ENCODE assay signal across 1 cellular context in the genomic region with DNA sequence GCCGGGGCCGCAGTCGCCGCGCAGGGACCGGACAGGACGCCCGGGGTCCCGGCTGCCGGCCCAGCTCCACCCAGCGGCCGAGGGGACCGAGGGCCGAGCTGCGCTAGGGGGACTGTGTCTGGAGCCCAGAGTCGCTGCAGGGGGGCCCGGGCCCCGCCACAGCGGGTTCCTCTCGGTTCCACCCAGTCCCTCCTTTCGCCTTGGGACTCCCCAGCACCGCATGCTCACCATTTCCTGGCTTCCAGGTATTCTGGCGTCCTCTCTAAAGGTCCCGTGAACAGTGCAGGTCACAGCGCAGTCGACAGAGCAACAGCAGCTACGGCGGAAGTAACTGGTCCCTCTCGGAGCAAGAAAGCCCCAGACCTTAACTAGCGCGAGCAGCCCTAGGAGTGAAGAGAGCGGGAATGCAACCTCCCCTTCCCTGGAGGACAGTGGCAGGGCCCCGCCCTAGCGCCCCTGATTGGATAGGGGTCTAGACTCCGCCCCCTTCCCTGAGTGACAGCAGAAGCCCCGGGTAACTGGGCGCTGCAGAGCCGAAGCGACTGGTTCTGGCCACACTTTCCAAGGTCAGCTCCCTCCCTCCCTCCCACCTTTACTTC.
TF ChIP-seq lines count a peak whose summit lies in the region.

Gene ZNF878, minus strand, starts transcription at position 391 of the 599 bp plus-strand sequence. Its CDS starts 160 bp downstream, at position 231.

TF ChIP-seq in HepG2, 621 proteins besides CTCF, POLR2A, EP300 and RAD21 (continued from another document and continues in another):
- TF ChIP-seq ZNF282 (IDR thresholded peaks at IDR 0.05; ENCODE audit: partially characterized antibody): no peak
- no peak for TF ChIP-seq FOXO4 (CRISPR knock-in tag; conservative IDR thresholded peaks at IDR 0.05)
- TF ChIP-seq, protein P1, sequence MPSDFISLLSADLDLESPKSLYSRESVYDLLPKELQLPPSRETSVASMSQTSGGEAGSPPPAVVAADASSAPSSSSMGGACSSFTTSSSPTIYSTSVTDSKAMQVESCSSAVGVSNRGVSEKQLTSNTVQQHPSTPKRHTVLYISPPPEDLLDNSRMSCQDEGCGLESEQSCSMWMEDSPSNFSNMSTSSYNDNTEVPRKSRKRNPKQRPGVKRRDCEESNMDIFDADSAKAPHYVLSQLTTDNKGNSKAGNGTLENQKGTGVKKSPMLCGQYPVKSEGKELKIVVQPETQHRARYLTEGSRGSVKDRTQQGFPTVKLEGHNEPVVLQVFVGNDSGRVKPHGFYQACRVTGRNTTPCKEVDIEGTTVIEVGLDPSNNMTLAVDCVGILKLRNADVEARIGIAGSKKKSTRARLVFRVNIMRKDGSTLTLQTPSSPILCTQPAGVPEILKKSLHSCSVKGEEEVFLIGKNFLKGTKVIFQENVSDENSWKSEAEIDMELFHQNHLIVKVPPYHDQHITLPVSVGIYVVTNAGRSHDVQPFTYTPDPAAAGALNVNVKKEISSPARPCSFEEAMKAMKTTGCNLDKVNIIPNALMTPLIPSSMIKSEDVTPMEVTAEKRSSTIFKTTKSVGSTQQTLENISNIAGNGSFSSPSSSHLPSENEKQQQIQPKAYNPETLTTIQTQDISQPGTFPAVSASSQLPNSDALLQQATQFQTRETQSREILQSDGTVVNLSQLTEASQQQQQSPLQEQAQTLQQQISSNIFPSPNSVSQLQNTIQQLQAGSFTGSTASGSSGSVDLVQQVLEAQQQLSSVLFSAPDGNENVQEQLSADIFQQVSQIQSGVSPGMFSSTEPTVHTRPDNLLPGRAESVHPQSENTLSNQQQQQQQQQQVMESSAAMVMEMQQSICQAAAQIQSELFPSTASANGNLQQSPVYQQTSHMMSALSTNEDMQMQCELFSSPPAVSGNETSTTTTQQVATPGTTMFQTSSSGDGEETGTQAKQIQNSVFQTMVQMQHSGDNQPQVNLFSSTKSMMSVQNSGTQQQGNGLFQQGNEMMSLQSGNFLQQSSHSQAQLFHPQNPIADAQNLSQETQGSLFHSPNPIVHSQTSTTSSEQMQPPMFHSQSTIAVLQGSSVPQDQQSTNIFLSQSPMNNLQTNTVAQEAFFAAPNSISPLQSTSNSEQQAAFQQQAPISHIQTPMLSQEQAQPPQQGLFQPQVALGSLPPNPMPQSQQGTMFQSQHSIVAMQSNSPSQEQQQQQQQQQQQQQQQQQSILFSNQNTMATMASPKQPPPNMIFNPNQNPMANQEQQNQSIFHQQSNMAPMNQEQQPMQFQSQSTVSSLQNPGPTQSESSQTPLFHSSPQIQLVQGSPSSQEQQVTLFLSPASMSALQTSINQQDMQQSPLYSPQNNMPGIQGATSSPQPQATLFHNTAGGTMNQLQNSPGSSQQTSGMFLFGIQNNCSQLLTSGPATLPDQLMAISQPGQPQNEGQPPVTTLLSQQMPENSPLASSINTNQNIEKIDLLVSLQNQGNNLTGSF (CRISPR knock-in tag; IDR thresholded peaks at IDR 0.05): peak; percentile 43; the same call in 1 of the 2 replicates
- TF ChIP-seq ADNP (CRISPR knock-in tag; IDR thresholded peaks at IDR 0.05): 0 out of 2 replicates have a peak, but pooled peaks have one; percentile 15
- TF ChIP-seq SAFB2 (CRISPR knock-in tag; IDR thresholded peaks at IDR 0.05; ENCODE audit: borderline replicate concordance, low read depth): no peak; the same call in 1 of the 2 replicates
- TF ChIP-seq MEIS2 (CRISPR knock-in tag; IDR thresholded peaks at IDR 0.05): 0 out of 2 replicates have a peak, but pooled peaks have one; percentile 14
- TF ChIP-seq, protein P2, sequence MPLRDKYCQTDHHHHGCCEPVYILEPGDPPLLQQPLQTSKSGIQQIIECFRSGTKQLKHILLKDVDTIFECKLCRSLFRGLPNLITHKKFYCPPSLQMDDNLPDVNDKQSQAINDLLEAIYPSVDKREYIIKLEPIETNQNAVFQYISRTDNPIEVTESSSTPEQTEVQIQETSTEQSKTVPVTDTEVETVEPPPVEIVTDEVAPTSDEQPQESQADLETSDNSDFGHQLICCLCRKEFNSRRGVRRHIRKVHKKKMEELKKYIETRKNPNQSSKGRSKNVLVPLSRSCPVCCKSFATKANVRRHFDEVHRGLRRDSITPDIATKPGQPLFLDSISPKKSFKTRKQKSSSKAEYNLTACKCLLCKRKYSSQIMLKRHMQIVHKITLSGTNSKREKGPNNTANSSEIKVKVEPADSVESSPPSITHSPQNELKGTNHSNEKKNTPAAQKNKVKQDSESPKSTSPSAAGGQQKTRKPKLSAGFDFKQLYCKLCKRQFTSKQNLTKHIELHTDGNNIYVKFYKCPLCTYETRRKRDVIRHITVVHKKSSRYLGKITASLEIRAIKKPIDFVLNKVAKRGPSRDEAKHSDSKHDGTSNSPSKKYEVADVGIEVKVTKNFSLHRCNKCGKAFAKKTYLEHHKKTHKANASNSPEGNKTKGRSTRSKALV (CRISPR knock-in tag; IDR thresholded peaks at IDR 0.05): peak; percentile 74; the same call in 1 of the 2 replicates
- TF ChIP-seq KLF11 (CRISPR knock-in tag; IDR thresholded peaks at IDR 0.05): peak; percentile 91; the same call in 1 of the 2 replicates
- peak; percentile 84; the same call in 1 of the 2 replicates for TF ChIP-seq ZNF766 (CRISPR knock-in tag; IDR thresholded peaks at IDR 0.05; ENCODE audit: borderline replicate concordance)
- TF ChIP-seq, protein P3, sequence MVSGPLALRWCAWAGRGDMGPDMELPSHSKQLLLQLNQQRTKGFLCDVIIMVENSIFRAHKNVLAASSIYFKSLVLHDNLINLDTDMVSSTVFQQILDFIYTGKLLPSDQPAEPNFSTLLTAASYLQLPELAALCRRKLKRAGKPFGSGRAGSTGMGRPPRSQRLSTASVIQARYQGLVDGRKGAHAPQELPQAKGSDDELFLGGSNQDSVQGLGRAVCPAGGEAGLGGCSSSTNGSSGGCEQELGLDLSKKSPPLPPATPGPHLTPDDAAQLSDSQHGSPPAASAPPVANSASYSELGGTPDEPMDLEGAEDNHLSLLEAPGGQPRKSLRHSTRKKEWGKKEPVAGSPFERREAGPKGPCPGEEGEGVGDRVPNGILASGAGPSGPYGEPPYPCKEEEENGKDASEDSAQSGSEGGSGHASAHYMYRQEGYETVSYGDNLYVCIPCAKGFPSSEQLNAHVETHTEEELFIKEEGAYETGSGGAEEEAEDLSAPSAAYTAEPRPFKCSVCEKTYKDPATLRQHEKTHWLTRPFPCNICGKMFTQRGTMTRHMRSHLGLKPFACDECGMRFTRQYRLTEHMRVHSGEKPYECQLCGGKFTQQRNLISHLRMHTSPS (CRISPR knock-in tag; IDR thresholded peaks at IDR 0.05; ENCODE audit: low read depth): no peak
- TF ChIP-seq, protein P4, sequence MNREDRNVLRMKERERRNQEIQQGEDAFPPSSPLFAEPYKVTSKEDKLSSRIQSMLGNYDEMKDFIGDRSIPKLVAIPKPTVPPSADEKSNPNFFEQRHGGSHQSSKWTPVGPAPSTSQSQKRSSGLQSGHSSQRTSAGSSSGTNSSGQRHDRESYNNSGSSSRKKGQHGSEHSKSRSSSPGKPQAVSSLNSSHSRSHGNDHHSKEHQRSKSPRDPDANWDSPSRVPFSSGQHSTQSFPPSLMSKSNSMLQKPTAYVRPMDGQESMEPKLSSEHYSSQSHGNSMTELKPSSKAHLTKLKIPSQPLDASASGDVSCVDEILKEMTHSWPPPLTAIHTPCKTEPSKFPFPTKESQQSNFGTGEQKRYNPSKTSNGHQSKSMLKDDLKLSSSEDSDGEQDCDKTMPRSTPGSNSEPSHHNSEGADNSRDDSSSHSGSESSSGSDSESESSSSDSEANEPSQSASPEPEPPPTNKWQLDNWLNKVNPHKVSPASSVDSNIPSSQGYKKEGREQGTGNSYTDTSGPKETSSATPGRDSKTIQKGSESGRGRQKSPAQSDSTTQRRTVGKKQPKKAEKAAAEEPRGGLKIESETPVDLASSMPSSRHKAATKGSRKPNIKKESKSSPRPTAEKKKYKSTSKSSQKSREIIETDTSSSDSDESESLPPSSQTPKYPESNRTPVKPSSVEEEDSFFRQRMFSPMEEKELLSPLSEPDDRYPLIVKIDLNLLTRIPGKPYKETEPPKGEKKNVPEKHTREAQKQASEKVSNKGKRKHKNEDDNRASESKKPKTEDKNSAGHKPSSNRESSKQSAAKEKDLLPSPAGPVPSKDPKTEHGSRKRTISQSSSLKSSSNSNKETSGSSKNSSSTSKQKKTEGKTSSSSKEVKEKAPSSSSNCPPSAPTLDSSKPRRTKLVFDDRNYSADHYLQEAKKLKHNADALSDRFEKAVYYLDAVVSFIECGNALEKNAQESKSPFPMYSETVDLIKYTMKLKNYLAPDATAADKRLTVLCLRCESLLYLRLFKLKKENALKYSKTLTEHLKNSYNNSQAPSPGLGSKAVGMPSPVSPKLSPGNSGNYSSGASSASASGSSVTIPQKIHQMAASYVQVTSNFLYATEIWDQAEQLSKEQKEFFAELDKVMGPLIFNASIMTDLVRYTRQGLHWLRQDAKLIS (CRISPR knock-in tag; IDR thresholded peaks at IDR 0.05): peak; percentile 94
- TF ChIP-seq RARA (CRISPR knock-in tag; IDR thresholded peaks at IDR 0.05): 0 out of 2 replicates have a peak, but pooled peaks have one; percentile 26
- TF ChIP-seq EED (CRISPR knock-in tag; IDR thresholded peaks at IDR 0.05): peak; percentile 79
- TF ChIP-seq ZFP36L2 (CRISPR knock-in tag; IDR thresholded peaks at IDR 0.05): no peak
- TF ChIP-seq ZFP91 (CRISPR knock-in tag; IDR thresholded peaks at IDR 0.05; ENCODE audit: borderline replicate concordance): peak; percentile 88
- no peak for TF ChIP-seq PAX8 (CRISPR knock-in tag; IDR thresholded peaks at IDR 0.05; ENCODE audit: borderline replicate concordance)
- TF ChIP-seq PRPF4 (IDR thresholded peaks at IDR 0.05; ENCODE audit: low read depth, low read length, poor library complexity, severe bottlenecking): no peak
- TF ChIP-seq ZBTB7B (CRISPR knock-in tag; IDR thresholded peaks at IDR 0.05): no peak
- TF ChIP-seq ZNF235 (CRISPR knock-in tag; IDR thresholded peaks at IDR 0.05; ENCODE audit: borderline replicate concordance): 0 out of 2 replicates have a peak, but pooled peaks have one; percentile 86
- TF ChIP-seq NFKBIZ (CRISPR knock-in tag; IDR thresholded peaks at IDR 0.05): no peak
- no peak for TF ChIP-seq RBM22 (optimal IDR thresholded peaks at IDR 0.05; ENCODE audit: low read length)
- TF ChIP-seq ZFX (CRISPR knock-in tag; IDR thresholded peaks at IDR 0.05; ENCODE audit: low read depth): peak; percentile 87
- no peak; the same call in 1 of the 2 replicates for TF ChIP-seq HOMEZ (CRISPR knock-in tag; IDR thresholded peaks at IDR 0.05; ENCODE audit: low read depth)
- TF ChIP-seq ATRX (CRISPR knock-in tag; IDR thresholded peaks at IDR 0.05; ENCODE audit: borderline replicate concordance): no peak
- TF ChIP-seq GMEB1 (CRISPR knock-in tag; IDR thresholded peaks at IDR 0.05; ENCODE audit: borderline replicate concordance): no peak
- peak; percentile 89 for TF ChIP-seq ZNF276 (CRISPR knock-in tag; IDR thresholded peaks at IDR 0.05; ENCODE audit: low read depth)
